ENCODE assay signal across 8 cellular contexts in genomic region chrX:150694738-150695410, GRCh38.
DNase-seq lines count a peak whose midpoint lies in the region; ATAC-seq lines count a peak whose summit lies in the region.

No MANE protein-coding gene starts in this region.

- peak; percentile 26 to 42 for DNase-seq in AML-193 (lab: John Stamatoyannopoulos, UW)
- DNase-seq in fibroblast of peridontal ligament (ENCODE audit: extremely low read depth) = peak; percentile 14
- DNase-seq in stimulated activated naive CD8-positive, alpha-beta T cell treated with anti-CD3 and anti-CD28 coated beads, Interleukin-15, amount 100 ng/mL, for 72 hours = peak in 1 of 2 donors; percentile 46
- DNase-seq in medulla oblongata (ENCODE audit: extremely low spot score) = no peak
- DNase-seq in NCI-H2107 treated with DMSO at 0.1 percent for 48 hours (lab: John Stamatoyannopoulos, UW; ENCODE audit: unreplicated experiment) = no peak

- peak overlapping the region; percentile 81 for H3K27ac Mint-ChIP-seq in T-helper 1 cell treated with Interleukin-12 subunit alpha and Interleukin-12 subunit beta and Interleukin-4 antibody, amounts not matched to agents 30 μg/mL and 1 μg/mL, for 36 hours
- peak overlapping the region in 1 of 2 donors; percentile 76 for H3K27ac Mint-ChIP-seq in stimulated activated naive CD8-positive, alpha-beta T cell treated with anti-CD3 and anti-CD28 coated beads, Interleukin-15, amount 100 ng/mL, for 72 hours

- peaks cover 54% of the 10 kb centered on the region for H3K4me1 Mint-ChIP-seq in T-helper 1 cell treated with Interleukin-12 subunit alpha and Interleukin-12 subunit beta and Interleukin-4 antibody, amounts not matched to agents 30 μg/mL and 1 μg/mL, for 36 hours (ENCODE audit: low read depth)
- peaks cover 59% of the 10 kb centered on the region for H3K4me1 Mint-ChIP-seq in stimulated activated naive CD8-positive, alpha-beta T cell treated with anti-CD3 and anti-CD28 coated beads, Interleukin-15, amount 100 ng/mL, for 72 hours

- H3K9me3 Mint-ChIP-seq in T-helper 1 cell treated with Interleukin-12 subunit alpha and Interleukin-12 subunit beta and Interleukin-4 antibody, amounts not matched to agents 30 μg/mL and 1 μg/mL, for 36 hours = no peaks in the 10 kb centered on the region
- H3K9me3 Mint-ChIP-seq in stimulated activated naive CD8-positive, alpha-beta T cell treated with anti-CD3 and anti-CD28 coated beads, Interleukin-15, amount 100 ng/mL, for 72 hours = no peaks in the 10 kb centered on the region

- H3K27me3 Mint-ChIP-seq in T-helper 1 cell treated with Interleukin-12 subunit alpha and Interleukin-12 subunit beta and Interleukin-4 antibody, amounts not matched to agents 30 μg/mL and 1 μg/mL, for 36 hours (ENCODE audit: low read depth) = no peaks in the 10 kb centered on the region
- no peaks in the 10 kb centered on the region for H3K27me3 Mint-ChIP-seq in stimulated activated naive CD8-positive, alpha-beta T cell treated with anti-CD3 and anti-CD28 coated beads, Interleukin-15, amount 100 ng/mL, for 72 hours

- peak; percentile 37 for ATAC-seq in GM21786 (IDR thresholded peaks at IDR 0.05; ENCODE audit: unreplicated experiment)
- ATAC-seq in stimulated activated naive CD8-positive, alpha-beta T cell treated with anti-CD3 and anti-CD28 coated beads, Interleukin-15, amount 100 ng/mL, for 72 hours = peak; percentile 45
- ATAC-seq in GM18867 (IDR thresholded peaks at IDR 0.05; ENCODE audit: unreplicated experiment) = no peak

- peak overlapping the region; percentile 86 for H3K4me3 Mint-ChIP-seq in T-helper 1 cell treated with Interleukin-12 subunit alpha and Interleukin-12 subunit beta and Interleukin-4 antibody, amounts not matched to agents 30 μg/mL and 1 μg/mL, for 36 hours
- peak overlapping the region; percentile 74 to 84 for H3K4me3 Mint-ChIP-seq in stimulated activated naive CD8-positive, alpha-beta T cell treated with anti-CD3 and anti-CD28 coated beads, Interleukin-15, amount 100 ng/mL, for 72 hours

- H3K36me3 Mint-ChIP-seq in T-helper 1 cell treated with Interleukin-12 subunit alpha and Interleukin-12 subunit beta and Interleukin-4 antibody, amounts not matched to agents 30 μg/mL and 1 μg/mL, for 36 hours (ENCODE audit: low read depth) = peaks cover 6% of the 10 kb centered on the region

Comparison
In these comparisons a context has a peak if more than half of its experiments do, and no peak if none do; other contexts are left out.
1. DNase-seq: peak in AML-193 (2 of 2) and fibroblast of peridontal ligament (single experiment); none in medulla oblongata (single experiment) and NCI-H2107 treated with DMSO at 0.1 percent for 48 hours (single experiment).